Comparison of ENCODE assay signal across 29 cellular contexts in genomic region chr16:24113115-24113745, GRCh38.
"Had no signal": no experiment of that assay in that cellular context is flagged by ENCODE, and none has a peak within 500 bp of the region (broad histone marks: within the 10 kb centered on the region; RNA-seq: fewer than 3 reads in every experiment).

No MANE protein-coding gene starts in this region.

- H3K9me3 ChIP-seq: adrenal gland, body of pancreas, colonic mucosa, left lung, mucosa of descending colon, neutrophil, right lobe of liver, vagina had no signal

- H3K4me3 Mint-ChIP-seq: activated CD8-positive, alpha-beta T cell treated with anti-CD3 and anti-CD28 coated beads, Interleukin-2, amount 10 ng/mL, durations not matched to agents 7 days and 5 days; activated T-helper 1 cell treated with anti-CD3 and anti-CD28 coated beads, Interleukin-12 subunit alpha, Interleukin-12 subunit beta, Interleukin-2, Interleukin-4 antibody, amounts not matched to agents 30 ng/mL and 10 ng/mL and 1 ng/mL, durations not matched to agents 14 hours and 24 hours and 36 hours; nephron progenitor cell; stimulated activated naive CD8-positive, alpha-beta T cell treated with anti-CD3 and anti-CD28 coated beads, Interleukin-15, amount 100 ng/mL, for 72 hours; type B pancreatic cell had no signal

- H3K27ac ChIP-seq: adrenal gland, body of pancreas, colonic mucosa, epithelial cell of prostate, left lung, neutrophil, right lobe of liver, vagina, WERI-Rb-1 had no signal

- H3K36me3 Mint-ChIP-seq: type B pancreatic cell had no signal

- H3K9me3 Mint-ChIP-seq: activated T-helper 1 cell treated with anti-CD3 and anti-CD28 coated beads, Interleukin-12 subunit alpha, Interleukin-12 subunit beta, Interleukin-2, Interleukin-4 antibody, amounts not matched to agents 30 ng/mL and 10 ng/mL and 1 ng/mL, durations not matched to agents 14 hours and 24 hours and 36 hours; stimulated activated naive CD8-positive, alpha-beta T cell treated with anti-CD3 and anti-CD28 coated beads, Interleukin-15, amount 100 ng/mL, for 72 hours; type B pancreatic cell had no signal

- H3K4me3 ChIP-seq: adrenal gland, body of pancreas, colonic mucosa, left lung, lung, mucosa of descending colon, right lobe of liver, vagina had no signal

- FAIRE-seq: endometrium, frontal cortex had no signal

- H3K4me1 Mint-ChIP-seq: nephron progenitor cell; stimulated activated naive CD8-positive, alpha-beta T cell treated with anti-CD3 and anti-CD28 coated beads, Interleukin-15, amount 100 ng/mL, for 72 hours had no signal

- H3K27me3 Mint-ChIP-seq: stimulated activated naive CD8-positive, alpha-beta T cell treated with anti-CD3 and anti-CD28 coated beads, Interleukin-15, amount 100 ng/mL, for 72 hours had no signal

- DNase-seq: activated CD4-positive, alpha-beta T cell treated with anti-CD3 and anti-CD28 coated beads for 1 hour; activated CD4-positive, alpha-beta T cell treated with anti-CD3 and anti-CD28 coated beads, Interleukin-2, amount 50 U/mL, for 1 hour; activated CD8-positive, alpha-beta T cell treated with anti-CD3 and anti-CD28 coated beads, Interleukin-2, amount 10 ng/mL, durations not matched to agents 7 days and 5 days; activated gamma-delta T cell treated with Interleukin-2 at 50 U/mL for 16 hours; activated naive CD4-positive, alpha-beta T cell treated with anti-CD3 and anti-CD28 coated beads, Interleukin-2, amount 50 U/mL, for 16 hours; adrenal gland; aorta; body of pancreas; cerebellar nuclear complex; colonic mucosa; effector CD8-positive, alpha-beta T cell; kidney glomerular epithelial cell; left lung; mucosa of descending colon; nephron progenitor cell; right lobe of liver; stimulated activated CD4-positive, alpha-beta T cell treated with anti-CD3 and anti-CD28 coated beads, Interleukin-2, amount 100 ng/mL, for 48 hours; stimulated activated naive CD8-positive, alpha-beta T cell treated with anti-CD3 and anti-CD28 coated beads, Interleukin-15, amount 100 ng/mL, for 72 hours; substantia nigra; T1000; WERI-Rb-1 had no signal

- ATAC-seq: activated CD8-positive, alpha-beta T cell treated with anti-CD3 and anti-CD28 coated beads, Interleukin-2, amount 10 ng/mL, durations not matched to agents 7 days and 5 days; body of pancreas; left lung; mucosa of descending colon; right lobe of liver; stimulated activated naive CD8-positive, alpha-beta T cell treated with anti-CD3 and anti-CD28 coated beads, Interleukin-15, amount 100 ng/mL, for 72 hours had no signal

- H3K27ac Mint-ChIP-seq: activated CD8-positive, alpha-beta T cell treated with anti-CD3 and anti-CD28 coated beads, Interleukin-2, amount 10 ng/mL, durations not matched to agents 7 days and 5 days; activated T-helper 1 cell treated with anti-CD3 and anti-CD28 coated beads, Interleukin-12 subunit alpha, Interleukin-12 subunit beta, Interleukin-2, Interleukin-4 antibody, amounts not matched to agents 30 ng/mL and 10 ng/mL and 1 ng/mL, durations not matched to agents 14 hours and 24 hours and 36 hours; nephron progenitor cell; stimulated activated naive CD8-positive, alpha-beta T cell treated with anti-CD3 and anti-CD28 coated beads, Interleukin-15, amount 100 ng/mL, for 72 hours; type B pancreatic cell had no signal

- H3K27me3 ChIP-seq: adrenal gland, body of pancreas, colonic mucosa, left lung, neutrophil, right lobe of liver, vagina had no signal

- H3K36me3 ChIP-seq: adrenal gland, colonic mucosa, right lobe of liver, vagina, WERI-Rb-1 had no signal

- H3K4me1 ChIP-seq: colonic mucosa, left lung, right lobe of liver, vagina had no signal
